Comparison of ENCODE assay signal across 8 cellular contexts in the genomic region with DNA sequence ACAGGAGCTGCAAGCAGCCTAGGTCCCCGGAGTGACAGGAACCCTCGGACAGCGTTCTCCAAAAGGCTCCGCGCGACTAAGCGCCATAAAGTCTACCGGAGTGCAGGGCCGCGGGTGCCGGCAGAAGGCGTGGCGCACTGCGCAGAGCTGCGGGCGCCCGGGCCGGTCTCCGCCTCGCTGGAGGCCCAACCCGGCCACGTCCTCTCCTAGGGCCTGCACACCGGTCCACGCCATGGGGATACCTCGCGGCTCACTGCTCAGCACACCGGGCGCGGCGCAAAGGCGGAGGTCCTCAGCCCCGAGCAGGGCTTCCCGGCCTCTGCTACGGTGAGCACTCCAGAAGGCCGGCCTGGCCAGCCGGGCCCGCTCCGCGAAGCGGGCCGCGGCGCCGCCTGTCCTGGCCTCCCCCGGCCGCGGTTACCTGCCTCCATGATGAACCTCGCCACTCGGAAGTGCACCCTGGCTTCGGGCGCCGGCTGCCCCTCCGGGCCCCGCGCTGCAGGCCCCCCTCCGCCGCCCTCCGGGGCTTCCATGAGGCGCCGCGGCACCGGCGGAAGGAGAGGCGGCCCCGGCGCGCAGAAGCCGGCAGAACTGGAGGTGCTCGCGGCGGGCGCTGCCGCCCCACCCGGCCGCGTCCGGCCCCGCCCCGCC. TPM values are rescaled to one million over a fixed set of nuclear protein-coding genes. Genes with fewer than 3 reads are reported as not detected.
DNase-seq lines count a peak whose midpoint lies in the region; ATAC-seq and TF ChIP-seq lines count a peak whose summit lies in the region.

A gene (minus strand): TSS at position 599 of the 651 bp plus-strand sequence. CDS start 66 bp downstream, at position 533.

- in situ Hi-C loops in transverse colon (cut with MboI; ENCODE audit: low pct_ligation_motif_present in 1 of 4, low pct_unique_long_range_greater_than_20kb in 1 of 4, low sequenced_read_pairs in 3 of 4), result no loop called here

- H3K27me3 ChIP-seq in WERI-Rb-1 (ENCODE audit: insufficient read depth, low read depth, severe bottlenecking) (peaks cover 3% of the 10 kb centered on the region), transverse colon (no peaks in the 10 kb centered on the region)

- no peak for TF ChIP-seq EP300 in transverse colon (IDR thresholded peaks at IDR 0.05; ENCODE audit: low read depth)

- H3K27me3 Mint-ChIP-seq in endothelial cell (ENCODE audit: unreplicated experiment), result peaks cover 2% of the 10 kb centered on the region

- DNase-seq in EL (peak; percentile 33), HT1080 (ENCODE audit: low read depth) (no peak), WERI-Rb-1 (peak; percentile 31), endothelial cell (ENCODE audit: low spot score) (no peak), mucosa of gallbladder (ENCODE audit: low spot score) (no peak), transverse colon (peak; percentile 36), NCI-H1694 treated with DMSO at 0.1 percent for 48 hours (lab: John Stamatoyannopoulos, UW) (no peak)

- H3K4me3 Mint-ChIP-seq in endothelial cell (ENCODE audit: unreplicated experiment), result peak within 1 kb of the TSS; percentile 89

- ATAC-seq in GM21447 (IDR thresholded peaks at IDR 0.05; ENCODE audit: unreplicated experiment), result peak; percentile 49

- H3K4me3 ChIP-seq in WERI-Rb-1 (ENCODE audit: low read depth, low read length) (peak within 1 kb of the TSS; percentile 76), transverse colon (peak within 1 kb of the TSS; percentile 63 to 78 (median 72))

- H3K4me1 Mint-ChIP-seq in endothelial cell (ENCODE audit: unreplicated experiment), result peaks cover 6% of the 10 kb centered on the region

- no peaks in the 10 kb centered on the region for H3K9me3 Mint-ChIP-seq in endothelial cell (ENCODE audit: unreplicated experiment)

- TF ChIP-seq CTCF in WERI-Rb-1 (IDR thresholded peaks at IDR 0.05; ENCODE audit: low read depth, low read length) (no peak), endothelial cell (IDR thresholded peaks at IDR 0.05; ENCODE audit: unreplicated experiment) (no peak), transverse colon (IDR thresholded peaks at IDR 0.05) (no peak)

- intact Hi-C loops in transverse colon (cut with DNase I; ENCODE audit: low total_unique reads), result no loop called here

- peak; percentile 14 for TF ChIP-seq POLR2A in transverse colon (IDR thresholded peaks at IDR 0.05)

- H3K27ac ChIP-seq in WERI-Rb-1 (peak within 1 kb of the TSS; percentile 85), transverse colon (peak within 1 kb of the TSS; percentile 82 to 89 (median 86))

- peaks cover 35% of the 10 kb centered on the region for H3K36me3 ChIP-seq in WERI-Rb-1
- H3K36me3 ChIP-seq in transverse colon, result no peaks in the 10 kb centered on the region

- WGBS in transverse colon (ENCODE audit: low coverage in 1 of 2), 2 donors, result 55% methylated on average over 61 of the region's 79 CpGs; no CpG with 5 or more reads in 1 of the 2 donors

- H3K4me1 ChIP-seq in transverse colon, result peaks cover 0 to 22% (median 6%) of the 10 kb centered on the region in 4 donors

- no peak within 1 kb of the TSS for H3K27ac Mint-ChIP-seq in endothelial cell (ENCODE audit: unreplicated experiment)

- peaks cover 6% of the 10 kb centered on the region for H3K36me3 Mint-ChIP-seq in endothelial cell (ENCODE audit: low read depth, unreplicated experiment)

- peaks cover 22% of the 10 kb centered on the region for H3K9me3 ChIP-seq in WERI-Rb-1 (ENCODE audit: severe bottlenecking)
- H3K9me3 ChIP-seq in transverse colon, result no peaks in the 10 kb centered on the region

RNA-seq across cellular contexts. Expression of the gene that starts here (rescaled TPM):
- 74.4 and 82.3 TPM in 2 replicates for total RNA-seq in HT1080 (2014; rRNA removed; shearing (Covaris generic))
- polyA plus RNA-seq in HT1080 (2015; cell fraction: cytosol; rRNA removed), result 33.2 and 40.5 TPM in 2 replicates
- 10.2 and 11.6 TPM in 2 replicates for polyA plus RNA-seq in HT1080 (2015; cell fraction: nucleus; rRNA removed)
- total RNA-seq in endothelial cell (ENCODE audit: unreplicated experiment) (15.3 TPM), mucosa of gallbladder (14.9 TPM), transverse colon (10 to 100 TPM in 3 of 4 donors, 1 to 10 TPM in 1; 5.2 to 32.5 (median 26.8) TPM)

Comparison
In these comparisons a context has a peak if more than half of its experiments do, and no peak if none do; other contexts are left out.
1. DNase-seq: peak in EL (single experiment), WERI-Rb-1 (single experiment) and transverse colon (single experiment); none in HT1080 (single experiment), endothelial cell (single experiment), mucosa of gallbladder (single experiment) and NCI-H1694 treated with DMSO at 0.1 percent for 48 hours (single experiment).